Comparison of ENCODE assay signal across 8 cellular contexts in genomic region chr1:201468501-201468843, GRCh38. TPM values are rescaled to one million over a fixed set of nuclear protein-coding genes. Genes with fewer than 3 reads are reported as not detected.
DNase-seq lines count a peak whose midpoint lies in the region; ATAC-seq, FAIRE-seq and TF ChIP-seq lines count a peak whose summit lies in the region.

No MANE protein-coding gene starts in this region.

- TF ChIP-seq CTCF in A549 (IDR thresholded peaks at IDR 0.05) (no peak), fibroblast of mammary gland (conservative IDR thresholded peaks at IDR 0.05; ENCODE audit: control insufficient read depth, insufficient read depth, low read depth, low read length) (no peak)

- peaks cover 20% of the 10 kb centered on the region for H3K36me3 ChIP-seq in neuron (ENCODE audit: insufficient read depth, low read length)

- POLR2A ChIA-PET in A549 (lab: Yijun Ruan, JAX), result interaction anchor here (0.6 to 3.1 kb wide), 12 partner anchors 10 to 71 kb away, joined by 3 to 28 read pairs (median 4); partner anchors contain the start of gene CSRP1

- peak overlapping the region; percentile 89 for H3K4me2 ChIP-seq in A549

- peak overlapping the region; percentile 90 for H3K4me3 Mint-ChIP-seq in T-helper 2 cell treated with Interferon-gamma antibody and Interleukin-4, amounts not matched to agents 5 μg/mL and 100 μg/mL, for 36 hours

- peak in 1 of 2 experiments; percentile 40 for DNase-seq in A549 (ENCODE audit: low read depth in 1 of 2, low spot score in 1 of 2)
- DNase-seq in T-helper 2 cell treated with Interferon-gamma antibody and Interleukin-4, amounts not matched to agents 5 μg/mL and 100 μg/mL, for 36 hours (ENCODE audit: low spot score), result no peak
- DNase-seq in fibroblast of mammary gland (ENCODE audit: low read depth), result no peak
- no peak for DNase-seq in cortex of kidney (lab: John Stamatoyannopoulos, UW)
- no peak for DNase-seq in effector CD4-positive, alpha-beta T cell

- H3K9me3 Mint-ChIP-seq in T-helper 2 cell treated with Interferon-gamma antibody and Interleukin-4, amounts not matched to agents 5 μg/mL and 100 μg/mL, for 36 hours, result no peaks in the 10 kb centered on the region

- ATAC-seq in A549, result peak in 1 of 2 experiments; percentile 37; a peak in 3 of 6 replicates
- peak; percentile 30 for ATAC-seq in GM18505 (IDR thresholded peaks at IDR 0.05; ENCODE audit: unreplicated experiment)
- ATAC-seq in HG03066 (IDR thresholded peaks at IDR 0.05; ENCODE audit: low read depth, unreplicated experiment), result peak; percentile 51

- peaks cover 18% of the 10 kb centered on the region for H3K36me3 Mint-ChIP-seq in T-helper 2 cell treated with Interferon-gamma antibody and Interleukin-4, amounts not matched to agents 5 μg/mL and 100 μg/mL, for 36 hours (ENCODE audit: low read depth)

- H3K4me1 ChIP-seq in A549 (peaks cover 55% of the 10 kb centered on the region), neuron (ENCODE audit: insufficient read depth, low read length) (peaks cover 34% of the 10 kb centered on the region)

- peaks cover 2% of the 10 kb centered on the region for H3K27me3 ChIP-seq in neuron (ENCODE audit: insufficient read depth, low read length)

- peak overlapping the region; percentile 80 for H2AFZ ChIP-seq in neuron (ENCODE audit: low read depth, low read length)

- TF ChIP-seq RAD21 in A549 (conservative IDR thresholded peaks at IDR 0.05 in 1 of 2, IDR thresholded peaks at IDR 0.05 in 1 of 2), result no peak

- H3K4me1 Mint-ChIP-seq in T-helper 2 cell treated with Interferon-gamma antibody and Interleukin-4, amounts not matched to agents 5 μg/mL and 100 μg/mL, for 36 hours (ENCODE audit: low read depth), result peaks cover 13% of the 10 kb centered on the region

- TF ChIP-seq EP300 in A549 (IDR thresholded peaks at IDR 0.05), result no peak

- CTCF ChIA-PET in A549 (lab: Yijun Ruan, JAX), result interaction anchor here (1.4 to 15.2 kb wide), 11 partner anchors 8 to 63 kb away, joined by 3 to 234 read pairs (median 8); no protein-coding TSS in a partner anchor

- H3K4me3 ChIP-seq in A549 (peak overlapping the region; percentile 80), fibroblast of mammary gland (ENCODE audit: control insufficient read depth, low read depth, low read length) (peak overlapping the region; percentile 96), neuron (ENCODE audit: low read length) (peak overlapping the region; percentile 80)

- no peak for FAIRE-seq in A549 (lab: Jason Lieb, UNC)

- H3K9me3 ChIP-seq in A549, result no peaks in the 10 kb centered on the region
- H3K9me3 ChIP-seq in neuron (ENCODE audit: low read length), result no peaks in the 10 kb centered on the region

- peak overlapping the region; percentile 93 to 99 for H3K27ac ChIP-seq in A549

- 0% methylated on average over 19 of the region's 44 CpGs for WGBS in A549 (ENCODE audit: missing lambda C conversion rate)

- 0 out of 2 replicates have a peak, but pooled peaks have one; percentile 7 for TF ChIP-seq POLR2A in A549 (IDR thresholded peaks at IDR 0.05; ENCODE audit: low read length)
- TF ChIP-seq POLR2A in GM18505 (IDR thresholded peaks at IDR 0.05; ENCODE audit: borderline replicate concordance, extremely low read depth, insufficient read depth, insufficient read length), result no peak

- H3K27me3 Mint-ChIP-seq in T-helper 2 cell treated with Interferon-gamma antibody and Interleukin-4, amounts not matched to agents 5 μg/mL and 100 μg/mL, for 36 hours (ENCODE audit: low read depth), result peaks cover 32% of the 10 kb centered on the region

- no peak overlapping the region for H3K27ac Mint-ChIP-seq in T-helper 2 cell treated with Interferon-gamma antibody and Interleukin-4, amounts not matched to agents 5 μg/mL and 100 μg/mL, for 36 hours

TF ChIP-seq in A549, 52 proteins besides CTCF, POLR2A, EP300 and RAD21:
- TF ChIP-seq E2F6 (IDR thresholded peaks at IDR 0.05; ENCODE audit: borderline replicate concordance, low read depth) (peak; percentile 64; the same call in 1 of the 2 replicates), HOXB5 (CRISPR knock-in tag; IDR thresholded peaks at IDR 0.05) (no peak)

RNA-seq across cellular contexts. Expression of gene PHLDA3, which starts 0.5 kb away (rescaled TPM):
- polyA plus RNA-seq in A549 (2011; rRNA removed) (34.3 and 40.5 TPM in 2 replicates), A549 (2017; fragmentation: RNase III; extraction: RNeasy Plus Mini Kit Qiagen cat#74134 plus additional on column Dnase treatment) (83.1 to 91.1 TPM (median 83.5 TPM) in 3 replicates)
- 67.2 and 102 TPM in 2 replicates for polyA plus RNA-seq in A549 (2012; cell fraction: cytosol; rRNA removed)
- polyA plus RNA-seq in A549 (2012; cell fraction: nucleus; rRNA removed), result 67.2 and 93.4 TPM in 2 replicates
- polyA minus RNA-seq in A549 (2011; rRNA and poly(A)+ RNA removed), result 16.0 and 28.4 TPM in 2 replicates

RNA-seq across cellular contexts. Expression of gene CSRP1, which starts 38.5 kb away (rescaled TPM):
- polyA plus RNA-seq in A549 (2011; rRNA removed), result 256 and 277 TPM in 2 replicates
- 459 and 499 TPM in 2 replicates for polyA plus RNA-seq in A549 (2012; cell fraction: cytosol; rRNA removed)
- 441 and 486 TPM in 2 replicates for polyA plus RNA-seq in A549 (2012; cell fraction: nucleus; rRNA removed)
- 655 to 819 TPM (median 717 TPM) in 3 replicates for polyA plus RNA-seq in A549 (2017; fragmentation: RNase III; extraction: RNeasy Plus Mini Kit Qiagen cat#74134 plus additional on column Dnase treatment)
- 254 and 273 TPM in 2 replicates for polyA minus RNA-seq in A549 (2011; rRNA and poly(A)+ RNA removed)

RNA-seq across cellular contexts. Expression of gene TNNI1, which starts 46.9 kb away (rescaled TPM):
- polyA plus RNA-seq in A549 (2011; rRNA removed) (not detected in 2 replicates), A549 (2017; fragmentation: RNase III; extraction: RNeasy Plus Mini Kit Qiagen cat#74134 plus additional on column Dnase treatment) (not detected in 3 replicates)
- 0.05 TPM in 1 of 2 replicates, not detected in the other for polyA plus RNA-seq in A549 (2012; cell fraction: cytosol; rRNA removed)
- 0.45 TPM in 1 of 2 replicates, not detected in the other for polyA plus RNA-seq in A549 (2012; cell fraction: nucleus; rRNA removed)
- not detected in 2 replicates for polyA minus RNA-seq in A549 (2011; rRNA and poly(A)+ RNA removed)
